ENCODE assay signal across 2 cellular contexts in the genomic region with DNA sequence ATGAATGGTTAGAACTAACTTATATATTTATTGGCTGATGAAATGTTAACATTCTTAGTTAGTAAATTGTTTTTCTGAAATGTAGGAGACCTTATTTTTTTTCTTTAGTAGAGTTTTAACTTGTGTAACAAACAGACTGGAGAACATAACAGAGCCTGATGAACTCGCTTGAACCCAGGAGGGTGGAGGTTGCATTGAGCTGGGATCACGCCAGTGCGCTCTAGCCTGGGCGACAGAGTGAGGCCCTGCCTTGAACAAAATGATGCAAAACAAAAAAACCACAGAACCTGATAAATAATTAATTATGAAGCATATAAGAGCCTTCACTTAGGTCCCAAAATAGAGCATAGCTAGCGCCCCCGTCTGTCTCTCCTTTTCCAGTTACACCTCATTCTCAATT.
TF ChIP-seq lines count a peak whose summit lies in the region.

No MANE protein-coding gene starts in this region.

TF ChIP-seq in liver, 16 proteins besides CTCF, POLR2A, EP300 and RAD21 (continued from another document):
- TF ChIP-seq HNF4A (conservative IDR thresholded peaks at IDR 0.05): peak; percentile 19 to 46
- TF ChIP-seq SP1 (IDR thresholded peaks at IDR 0.05): peak; percentile 12
- no peak for TF ChIP-seq ATF3 (IDR thresholded peaks at IDR 0.05)
- TF ChIP-seq FOXA1 (IDR thresholded peaks at IDR 0.05): no peak
- no peak for TF ChIP-seq TAF1 (conservative IDR thresholded peaks at IDR 0.05)

TF ChIP-seq in HepG2, 621 proteins besides CTCF, POLR2A, EP300 and RAD21 (continued from another document):
- no peak for TF ChIP-seq ZFYVE20 (CRISPR knock-in tag; IDR thresholded peaks at IDR 0.05; ENCODE audit: borderline replicate concordance, low read depth)
- no peak for TF ChIP-seq FUBP1 (CRISPR knock-in tag; IDR thresholded peaks at IDR 0.05; ENCODE audit: borderline replicate concordance)
- TF ChIP-seq SOX6 (IDR thresholded peaks at IDR 0.05): no peak
- TF ChIP-seq SOX6 (CRISPR knock-in tag; IDR thresholded peaks at IDR 0.05): no peak
- no peak for TF ChIP-seq ZNF224 (CRISPR knock-in tag; IDR thresholded peaks at IDR 0.05)
- no peak for TF ChIP-seq MED1 (CRISPR knock-in tag; IDR thresholded peaks at IDR 0.05)
- TF ChIP-seq ZNF354B (CRISPR knock-in tag; IDR thresholded peaks at IDR 0.05): no peak
- no peak for TF ChIP-seq MEF2D (CRISPR knock-in tag; IDR thresholded peaks at IDR 0.05)
- no peak for TF ChIP-seq ASH2L (IDR thresholded peaks at IDR 0.05; ENCODE audit: insufficient read length, low read depth, low read length)
- no peak for TF ChIP-seq AHR (CRISPR knock-in tag; IDR thresholded peaks at IDR 0.05)
- TF ChIP-seq, protein P1, sequence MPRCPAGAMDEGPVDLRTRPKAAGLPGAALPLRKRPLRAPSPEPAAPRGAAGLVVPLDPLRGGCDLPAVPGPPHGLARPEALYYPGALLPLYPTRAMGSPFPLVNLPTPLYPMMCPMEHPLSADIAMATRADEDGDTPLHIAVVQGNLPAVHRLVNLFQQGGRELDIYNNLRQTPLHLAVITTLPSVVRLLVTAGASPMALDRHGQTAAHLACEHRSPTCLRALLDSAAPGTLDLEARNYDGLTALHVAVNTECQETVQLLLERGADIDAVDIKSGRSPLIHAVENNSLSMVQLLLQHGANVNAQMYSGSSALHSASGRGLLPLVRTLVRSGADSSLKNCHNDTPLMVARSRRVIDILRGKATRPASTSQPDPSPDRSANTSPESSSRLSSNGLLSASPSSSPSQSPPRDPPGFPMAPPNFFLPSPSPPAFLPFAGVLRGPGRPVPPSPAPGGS (CRISPR knock-in tag; IDR thresholded peaks at IDR 0.05): no peak
- TF ChIP-seq ZNF629 (CRISPR knock-in tag; conservative IDR thresholded peaks at IDR 0.05): no peak
- TF ChIP-seq ZKSCAN1 (IDR thresholded peaks at IDR 0.05; ENCODE audit: low read length): no peak
- no peak for TF ChIP-seq IKZF4 (CRISPR knock-in tag; IDR thresholded peaks at IDR 0.05; ENCODE audit: borderline replicate concordance, low read depth, not compliant biosample characterization)
- TF ChIP-seq NRL (CRISPR knock-in tag; IDR thresholded peaks at IDR 0.05; ENCODE audit: borderline replicate concordance): no peak
TF ChIP-seq in HepG2: peak in this region for 0.
